ENCODE assay signal across 19 cellular contexts in the genomic region with DNA sequence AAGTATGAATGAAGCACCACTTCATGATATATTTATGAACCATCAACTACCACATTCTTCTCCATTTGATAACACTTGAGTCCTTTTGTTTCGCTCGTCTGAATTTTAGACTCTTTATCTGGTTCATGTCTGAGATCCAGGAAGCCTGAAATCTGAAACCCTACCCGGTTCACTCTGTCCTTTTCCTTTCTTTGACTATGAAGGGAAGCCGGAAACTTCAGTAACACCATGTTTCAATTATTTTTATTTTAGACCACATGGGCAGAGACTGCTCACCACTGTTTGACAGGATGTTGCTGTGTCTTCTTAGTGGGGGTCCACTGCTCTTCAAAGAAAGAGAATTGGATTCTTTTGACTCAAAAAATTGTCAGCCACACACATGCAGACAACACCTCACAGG.
DNase-seq lines count a peak whose midpoint lies in the region; ATAC-seq and TF ChIP-seq lines count a peak whose summit lies in the region.
"Had no signal": no experiment of that assay in that cellular context is flagged by ENCODE, and none has a peak within 500 bp of the region (broad histone marks: within the 10 kb centered on the region; RNA-seq: fewer than 3 reads in every experiment).

No MANE protein-coding gene starts in this region.

- H3K36me3 ChIP-seq in SK-N-SH (replicated peaks in 1 of 2; ENCODE audit: control insufficient read depth in 1 of 2, insufficient read depth in 2 of 2, low read length in 1 of 2) (no peaks in the 10 kb centered on the region), neural progenitor cell (no peaks in the 10 kb centered on the region)
- H3K36me3 ChIP-seq: SJCRH30 had no signal

- H2AFZ ChIP-seq in SK-N-SH (ENCODE audit: low read depth) (peak overlapping the region; percentile 30; the same call in 1 of the 2 replicates), neural progenitor cell (replicated peaks) (peak overlapping the region; percentile 4)

- H4K20me1 ChIP-seq in SK-N-SH (ENCODE audit: insufficient read depth) (no peaks in the 10 kb centered on the region), neural progenitor cell (ENCODE audit: low read depth) (no peaks in the 10 kb centered on the region)

- no peak for DNase-seq in SK-N-SH
- DNase-seq in dermis blood vessel endothelial cell = peak; percentile 12
- DNase-seq in neural progenitor cell (ENCODE audit: low spot score) = no peak
- DNase-seq in stimulated activated CD4-positive, alpha-beta T cell treated with anti-CD3 and anti-CD28 coated beads, Interleukin-4, amount 100 ng/mL, for 1 hour = no peak
- DNase-seq: Calu3; CD8-positive, alpha-beta memory T cell; DMS153; Kasumi-1; NCI-H1694; NCI-H2081 treated with DMSO at 0.1 percent for 48 hours; NCI-H2227 treated with DMSO at 0.1 percent for 48 hours; NCI-H524; NCI-H774; NK-92 treated with Interleukin-12 subunit alpha and Interleukin-12 subunit beta, amount 100 ng/mL, for 24 hours; SJCRH30 had no signal

- no peak for TF ChIP-seq RAD21 in SK-N-SH (IDR thresholded peaks at IDR 0.05; ENCODE audit: low read length)

- no peak overlapping the region for H3K4me3 Mint-ChIP-seq in neural progenitor cell
- H3K4me3 Mint-ChIP-seq: CD8-positive, alpha-beta memory T cell had no signal

- peaks cover 3% of the 10 kb centered on the region for H3K9me3 Mint-ChIP-seq in neural progenitor cell

- no peaks in the 10 kb centered on the region for H3K27me3 Mint-ChIP-seq in neural progenitor cell (ENCODE audit: insufficient read depth, low read depth)
- H3K27me3 Mint-ChIP-seq: CD8-positive, alpha-beta memory T cell had no signal

- H3K9me3 ChIP-seq in SK-N-SH = no peaks in the 10 kb centered on the region
- H3K9me3 ChIP-seq in neural progenitor cell (ENCODE audit: low read depth) = no peaks in the 10 kb centered on the region
- H3K9me3 ChIP-seq: SJCRH30 had no signal

- H3K4me1 ChIP-seq in SK-N-SH (ENCODE audit: control insufficient read depth in 1 of 2, insufficient read depth in 2 of 2, low read depth in 1 of 2, low read length in 1 of 2) = no peaks in the 10 kb centered on the region
- H3K4me1 ChIP-seq in neural progenitor cell = no peaks in the 10 kb centered on the region
- H3K4me1 ChIP-seq: SJCRH30 had no signal

- H3K27me3 ChIP-seq in SK-N-SH (ENCODE audit: insufficient read depth) (no peaks in the 10 kb centered on the region), neural progenitor cell (no peaks in the 10 kb centered on the region)
- H3K27me3 ChIP-seq: SJCRH30 had no signal

- H3K27ac Mint-ChIP-seq in neural progenitor cell = no peak overlapping the region
- H3K27ac Mint-ChIP-seq: CD8-positive, alpha-beta memory T cell had no signal

- H3K4me3 ChIP-seq in SK-N-SH (ENCODE audit: low read depth in 2 of 2, low read length in 1 of 2) (no peak overlapping the region), neural progenitor cell (no peak overlapping the region)
- H3K4me3 ChIP-seq: SJCRH30 had no signal

- H3K27ac ChIP-seq in SK-N-SH (ENCODE audit: low read depth in 2 of 2, low read length in 1 of 2) (no peak overlapping the region), neural progenitor cell (no peak overlapping the region)
- H3K27ac ChIP-seq: C4-2B, SJCRH30 had no signal

- WGBS in SK-N-SH (ENCODE audit: low lambda C conversion rate) = 19% methylated on average over 4 of the region's 4 CpGs

- CTCF ChIA-PET in SK-N-SH (lab: Yijun Ruan, JAX) = no interaction called here

- no peak overlapping the region for H3K9ac ChIP-seq in SK-N-SH
- no peak overlapping the region for H3K9ac ChIP-seq in neural progenitor cell

- H3K4me2 ChIP-seq in SK-N-SH (no peak overlapping the region), neural progenitor cell (no peak overlapping the region)

- POLR2A ChIA-PET in SK-N-SH (lab: Yijun Ruan, JAX) = no interaction called here

- TF ChIP-seq EP300 in SK-N-SH (IDR thresholded peaks at IDR 0.05; ENCODE audit: borderline replicate concordance in 1 of 2, low read depth in 1 of 2, low read length in 1 of 2) = no peak

- H3K4me1 Mint-ChIP-seq in neural progenitor cell = peaks cover 7% of the 10 kb centered on the region
- H3K4me1 Mint-ChIP-seq: CD8-positive, alpha-beta memory T cell had no signal

- H3K79me2 ChIP-seq in SK-N-SH (ENCODE audit: insufficient read depth) (no peaks in the 10 kb centered on the region), neural progenitor cell (ENCODE audit: low read depth) (no peaks in the 10 kb centered on the region)

- ATAC-seq in SK-N-SH treated with all-trans-retinoic acid at 6 μM for 48 hours (no peak; the same call in 2 of the 3 replicates), HG03521 (IDR thresholded peaks at IDR 0.05; ENCODE audit: unreplicated experiment) (no peak), HG03139 (IDR thresholded peaks at IDR 0.05; ENCODE audit: unreplicated experiment) (no peak)

- no peak for TF ChIP-seq CTCF in SK-N-SH (IDR thresholded peaks at IDR 0.05)
- TF ChIP-seq CTCF in neural progenitor cell (IDR thresholded peaks at IDR 0.05) = no peak

- H3F3A ChIP-seq in SK-N-SH (replicated peaks; ENCODE audit: insufficient read depth) (no peaks in the 10 kb centered on the region), neural progenitor cell (ENCODE audit: low read depth) (no peaks in the 10 kb centered on the region)

- H3K36me3 Mint-ChIP-seq in neural progenitor cell = no peaks in the 10 kb centered on the region
- H3K36me3 Mint-ChIP-seq: CD8-positive, alpha-beta memory T cell had no signal

- H3K9me2 ChIP-seq in SK-N-SH = no peaks in the 10 kb centered on the region

TF ChIP-seq in SK-N-SH, 30 proteins besides CTCF, POLR2A, EP300 and RAD21 (continues in another document):
- TF ChIP-seq NRF1 (IDR thresholded peaks at IDR 0.05; ENCODE audit: low read depth, low read length) (no peak), POLR2AphosphoS5 (IDR thresholded peaks at IDR 0.05; ENCODE audit: low read depth, low read length) (no peak), FOSL2 (IDR thresholded peaks at IDR 0.05; ENCODE audit: borderline replicate concordance, low read depth) (no peak), GATA2 (CRISPR knock-in tag; IDR thresholded peaks at IDR 0.05) (no peak), SIN3A (IDR thresholded peaks at IDR 0.05; ENCODE audit: borderline replicate concordance, low read depth, low read length) (no peak)
- TF ChIP-seq, protein P1, sequence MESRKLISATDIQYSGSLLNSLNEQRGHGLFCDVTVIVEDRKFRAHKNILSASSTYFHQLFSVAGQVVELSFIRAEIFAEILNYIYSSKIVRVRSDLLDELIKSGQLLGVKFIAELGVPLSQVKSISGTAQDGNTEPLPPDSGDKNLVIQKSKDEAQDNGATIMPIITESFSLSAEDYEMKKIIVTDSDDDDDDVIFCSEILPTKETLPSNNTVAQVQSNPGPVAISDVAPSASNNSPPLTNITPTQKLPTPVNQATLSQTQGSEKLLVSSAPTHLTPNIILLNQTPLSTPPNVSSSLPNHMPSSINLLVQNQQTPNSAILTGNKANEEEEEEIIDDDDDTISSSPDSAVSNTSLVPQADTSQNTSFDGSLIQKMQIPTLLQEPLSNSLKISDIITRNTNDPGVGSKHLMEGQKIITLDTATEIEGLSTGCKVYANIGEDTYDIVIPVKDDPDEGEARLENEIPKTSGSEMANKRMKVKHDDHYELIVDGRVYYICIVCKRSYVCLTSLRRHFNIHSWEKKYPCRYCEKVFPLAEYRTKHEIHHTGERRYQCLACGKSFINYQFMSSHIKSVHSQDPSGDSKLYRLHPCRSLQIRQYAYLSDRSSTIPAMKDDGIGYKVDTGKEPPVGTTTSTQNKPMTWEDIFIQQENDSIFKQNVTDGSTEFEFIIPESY (IDR thresholded peaks at IDR 0.05; ENCODE audit: borderline replicate concordance, low read depth) = no peak
- TF ChIP-seq, protein P2, sequence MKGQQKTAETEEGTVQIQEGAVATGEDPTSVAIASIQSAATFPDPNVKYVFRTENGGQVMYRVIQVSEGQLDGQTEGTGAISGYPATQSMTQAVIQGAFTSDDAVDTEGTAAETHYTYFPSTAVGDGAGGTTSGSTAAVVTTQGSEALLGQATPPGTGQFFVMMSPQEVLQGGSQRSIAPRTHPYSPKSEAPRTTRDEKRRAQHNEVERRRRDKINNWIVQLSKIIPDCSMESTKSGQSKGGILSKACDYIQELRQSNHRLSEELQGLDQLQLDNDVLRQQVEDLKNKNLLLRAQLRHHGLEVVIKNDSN (IDR thresholded peaks at IDR 0.05; ENCODE audit: borderline replicate concordance, low read depth) = no peak

TF ChIP-seq in SK-N-SH treated with all-trans-retinoic acid at 6 μM for 48 hours, 23 proteins besides CTCF, POLR2A, EP300 and RAD21 (continues in another document):
- TF ChIP-seq ZNF565 (CRISPR knock-in tag; conservative IDR thresholded peaks at IDR 0.05; ENCODE audit: low read depth) (no peak), ISL1 (CRISPR knock-in tag; IDR thresholded peaks at IDR 0.05) (no peak), GLIS3 (CRISPR knock-in tag; IDR thresholded peaks at IDR 0.05) (no peak)
- TF ChIP-seq, protein P3, sequence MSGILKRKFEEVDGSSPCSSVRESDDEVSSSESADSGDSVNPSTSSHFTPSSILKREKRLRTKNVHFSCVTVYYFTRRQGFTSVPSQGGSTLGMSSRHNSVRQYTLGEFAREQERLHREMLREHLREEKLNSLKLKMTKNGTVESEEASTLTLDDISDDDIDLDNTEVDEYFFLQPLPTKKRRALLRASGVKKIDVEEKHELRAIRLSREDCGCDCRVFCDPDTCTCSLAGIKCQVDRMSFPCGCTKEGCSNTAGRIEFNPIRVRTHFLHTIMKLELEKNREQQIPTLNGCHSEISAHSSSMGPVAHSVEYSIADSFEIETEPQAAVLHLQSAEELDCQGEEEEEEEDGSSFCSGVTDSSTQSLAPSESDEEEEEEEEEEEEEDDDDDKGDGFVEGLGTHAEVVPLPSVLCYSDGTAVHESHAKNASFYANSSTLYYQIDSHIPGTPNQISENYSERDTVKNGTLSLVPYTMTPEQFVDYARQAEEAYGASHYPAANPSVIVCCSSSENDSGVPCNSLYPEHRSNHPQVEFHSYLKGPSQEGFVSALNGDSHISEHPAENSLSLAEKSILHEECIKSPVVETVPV (CRISPR knock-in tag; IDR thresholded peaks at IDR 0.05) = no peak
